12 cellular contexts compared by ENCODE assay signal in the genomic region with DNA sequence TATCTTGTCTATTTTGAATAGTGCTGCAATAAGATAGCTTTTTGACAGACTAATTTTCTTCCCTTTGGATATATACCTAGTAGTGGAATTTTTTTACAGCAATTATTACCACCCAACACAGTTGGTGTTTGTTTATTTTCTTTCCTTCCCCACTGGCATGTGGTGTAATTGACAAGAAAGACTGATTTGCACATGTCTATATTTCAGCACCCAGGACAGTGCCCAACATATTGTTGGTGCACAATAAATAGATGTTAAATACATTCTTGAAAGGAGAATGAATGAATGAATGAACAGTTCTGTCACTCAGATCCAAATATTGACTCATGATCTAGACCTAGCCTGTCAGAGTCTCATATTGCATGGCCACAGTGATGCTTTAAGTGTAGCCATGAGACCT.
DNase-seq lines count a peak whose midpoint lies in the region; FAIRE-seq and TF ChIP-seq lines count a peak whose summit lies in the region.
"Had no signal": no experiment of that assay in that cellular context is flagged by ENCODE, and none has a peak within 500 bp of the region (broad histone marks: within the 10 kb centered on the region; RNA-seq: fewer than 3 reads in every experiment).

No MANE protein-coding gene starts in this region.

- no peak overlapping the region for H3K9ac ChIP-seq in mesendoderm (ENCODE audit: low read length)

- H3K27ac ChIP-seq in mesendoderm (ENCODE audit: low read depth, low read length), result no peak overlapping the region
- H3K27ac ChIP-seq: prostate gland, SK-N-MC had no signal

- H2BK15ac ChIP-seq in mesendoderm (replicated peaks; ENCODE audit: low read depth), result no peak overlapping the region

- peak; percentile 4 for DNase-seq in GM03348 (ENCODE audit: low spot score)
- DNase-seq in NB4 (ENCODE audit: low read depth), result peak; percentile 46
- peak; percentile 33 for DNase-seq in bronchial epithelial cell (ENCODE audit: low read depth)
- peak; percentile 2 for DNase-seq in mesendoderm
- DNase-seq in GM19240 (ENCODE audit: insufficient read length, low spot score), result no peak
- DNase-seq in NK-92 treated with Interleukin-12 subunit alpha and Interleukin-12 subunit beta, amount 100 ng/mL, for 24 hours (lab: John Stamatoyannopoulos, UW), result no peak
- no peak for DNase-seq in NCI-H446 treated with DMSO at 0.1 percent for 48 hours (lab: John Stamatoyannopoulos, UW)
- DNase-seq: activated naive CD4-positive, alpha-beta T cell treated with anti-CD3 and anti-CD28 coated beads for 36 hours; left colon; NCI-H1048 had no signal

- H3K79me1 ChIP-seq in mesendoderm (ENCODE audit: low read length), result no peaks in the 10 kb centered on the region

- H3K4me1 ChIP-seq in mesendoderm (ENCODE audit: control insufficient read depth, low read depth, low read length), result no peaks in the 10 kb centered on the region
- H3K4me1 ChIP-seq: prostate gland had no signal

- no peak for FAIRE-seq in bronchial epithelial cell (lab: Jason Lieb, UNC)

- H3K56ac ChIP-seq in mesendoderm (ENCODE audit: low read length), result no peak overlapping the region

- TF ChIP-seq CTCF in NB4 (IDR thresholded peaks at IDR 0.05; ENCODE audit: low read depth, low read length), result no peak
- no peak for TF ChIP-seq CTCF in bronchial epithelial cell (IDR thresholded peaks at IDR 0.05; ENCODE audit: insufficient read depth, low read length, severe bottlenecking)

- no peak for TF ChIP-seq POLR2A in NB4 (IDR thresholded peaks at IDR 0.05; ENCODE audit: extremely low read depth, insufficient read length)

- no peaks in the 10 kb centered on the region for H3K36me3 ChIP-seq in bronchial epithelial cell (ENCODE audit: control insufficient read depth, insufficient read depth, low read length)
- no peaks in the 10 kb centered on the region for H3K36me3 ChIP-seq in mesendoderm (ENCODE audit: control insufficient read depth, insufficient read depth, low read length)
- H3K36me3 ChIP-seq: prostate gland had no signal

- H3K23ac ChIP-seq in mesendoderm (ENCODE audit: low read length), result no peak overlapping the region

- H3K18ac ChIP-seq in mesendoderm (ENCODE audit: low read length), result no peak overlapping the region

- H3K27me3 ChIP-seq in bronchial epithelial cell (ENCODE audit: control insufficient read depth, insufficient read depth, low read length) (no peaks in the 10 kb centered on the region), mesendoderm (ENCODE audit: insufficient read depth, low read length, poor library complexity) (no peaks in the 10 kb centered on the region)

- no peak overlapping the region for H3K4me2 ChIP-seq in mesendoderm (ENCODE audit: low read length)

- H2AK5ac ChIP-seq in mesendoderm (ENCODE audit: low read length), result no peak overlapping the region

- H4K5ac ChIP-seq in mesendoderm (ENCODE audit: low read length), result no peak overlapping the region

- no peak overlapping the region for H3K4ac ChIP-seq in mesendoderm (ENCODE audit: low read depth, low read length)

- no peak overlapping the region for H2BK120ac ChIP-seq in mesendoderm (ENCODE audit: low read depth, low read length)

- no peak overlapping the region for H2BK5ac ChIP-seq in mesendoderm (ENCODE audit: low read length)

- H3K4me3 ChIP-seq in NB4 (ENCODE audit: low read depth, low read length), result no peak overlapping the region
- no peak overlapping the region for H3K4me3 ChIP-seq in bronchial epithelial cell (ENCODE audit: low read depth, low read length)
- H3K4me3 ChIP-seq in mesendoderm (ENCODE audit: low read length), result no peak overlapping the region
- H3K4me3 ChIP-seq: prostate gland, SK-N-MC had no signal

- H4K8ac ChIP-seq in mesendoderm (ENCODE audit: low read depth, low read length), result no peak overlapping the region

- no peaks in the 10 kb centered on the region for H3K79me2 ChIP-seq in mesendoderm (ENCODE audit: control insufficient read depth, insufficient read depth, low read length)

Comparison
In these comparisons a context has a peak if more than half of its experiments do, and no peak if none do; other contexts are left out.
1. DNase-seq: peak in GM03348 (single experiment), NB4 (single experiment), bronchial epithelial cell (single experiment) and mesendoderm (single experiment); none in GM19240 (single experiment), NK-92 treated with Interleukin-12 subunit alpha and Interleukin-12 subunit beta, amount 100 ng/mL, for 24 hours (single experiment) and NCI-H446 treated with DMSO at 0.1 percent for 48 hours (single experiment).